14 cellular contexts compared by ENCODE assay signal in genomic region chr22:41873391-41873790, GRCh38. TPM values are rescaled to one million over a fixed set of nuclear protein-coding genes. Genes with fewer than 3 reads are reported as not detected.
DNase-seq lines count a peak whose midpoint lies in the region; ATAC-seq lines count a peak whose summit lies in the region.
"Had no signal": no experiment of that assay in that cellular context is flagged by ENCODE, and none has a peak within 500 bp of the region (broad histone marks: within the 10 kb centered on the region; RNA-seq: fewer than 3 reads in every experiment).

No MANE protein-coding gene starts in this region.

- H3K4me1 Mint-ChIP-seq in activated T-cell treated with anti-CD3 and anti-CD28 coated beads, Interleukin-2, amount 50 U/mL, for 72 hours (ENCODE audit: low read depth): peaks cover 82% of the 10 kb centered on the region
- peaks cover 74% of the 10 kb centered on the region for H3K4me1 Mint-ChIP-seq in stimulated activated naive CD8-positive, alpha-beta T cell treated with anti-CD3 and anti-CD28 coated beads, Interleukin-15, Interleukin-2, amounts not matched to agents 100 ng/mL and 50 ng/mL, for 24 hours (ENCODE audit: low read depth)

- peaks cover 15 to 52% of the 10 kb centered on the region in 2 donors for H3K36me3 Mint-ChIP-seq in activated T-cell treated with anti-CD3 and anti-CD28 coated beads, Interleukin-2, amount 50 U/mL, for 72 hours (ENCODE audit: insufficient read depth in 2 of 2)
- H3K36me3 Mint-ChIP-seq in stimulated activated naive CD8-positive, alpha-beta T cell treated with anti-CD3 and anti-CD28 coated beads, Interleukin-15, Interleukin-2, amounts not matched to agents 100 ng/mL and 50 ng/mL, for 24 hours (ENCODE audit: low read depth): peaks cover 71% of the 10 kb centered on the region

- H3K27me3 Mint-ChIP-seq in activated T-cell treated with anti-CD3 and anti-CD28 coated beads, Interleukin-2, amount 50 U/mL, for 72 hours (ENCODE audit: low read depth): no peaks in the 10 kb centered on the region
- no peaks in the 10 kb centered on the region for H3K27me3 Mint-ChIP-seq in stimulated activated naive CD8-positive, alpha-beta T cell treated with anti-CD3 and anti-CD28 coated beads, Interleukin-15, Interleukin-2, amounts not matched to agents 100 ng/mL and 50 ng/mL, for 24 hours

- H3K9me3 Mint-ChIP-seq in activated T-cell treated with anti-CD3 and anti-CD28 coated beads, Interleukin-2, amount 50 U/mL, for 72 hours: no peaks in the 10 kb centered on the region
- no peaks in the 10 kb centered on the region for H3K9me3 Mint-ChIP-seq in stimulated activated naive CD8-positive, alpha-beta T cell treated with anti-CD3 and anti-CD28 coated beads, Interleukin-15, Interleukin-2, amounts not matched to agents 100 ng/mL and 50 ng/mL, for 24 hours

- H3K27ac Mint-ChIP-seq in activated T-cell treated with anti-CD3 and anti-CD28 coated beads, Interleukin-2, amount 50 U/mL, for 72 hours: peak overlapping the region; percentile 96
- peak overlapping the region; percentile 96 for H3K27ac Mint-ChIP-seq in stimulated activated naive CD8-positive, alpha-beta T cell treated with anti-CD3 and anti-CD28 coated beads, Interleukin-15, Interleukin-2, amounts not matched to agents 100 ng/mL and 50 ng/mL, for 24 hours

- ATAC-seq in Right ventricle myocardium inferior (peak; percentile 31), right cardiac atrium (peak in 1 of 2 donors; percentile 25), HG03571 (IDR thresholded peaks at IDR 0.05; ENCODE audit: unreplicated experiment) (no peak), HG02884 (IDR thresholded peaks at IDR 0.05; ENCODE audit: unreplicated experiment) (no peak), GM21367 (IDR thresholded peaks at IDR 0.05; ENCODE audit: unreplicated experiment) (no peak)
- peak; percentile 91 to 94 for ATAC-seq in activated T-cell treated with anti-CD3 and anti-CD28 coated beads, Interleukin-2, amount 50 U/mL, for 72 hours (replicated peaks in 1 of 2)

- no peak for DNase-seq in Right ventricle myocardium inferior (ENCODE audit: missing footprints)
- no peak for DNase-seq in cardiac septum (ENCODE audit: low spot score)
- DNase-seq in activated T-cell treated with anti-CD3 and anti-CD28 coated beads, Interleukin-2, amount 50 U/mL, for 72 hours: peak; percentile 60 to 72
- no peak for DNase-seq in right cardiac atrium
- DNase-seq: erythroblast, midbrain had no signal

- no peaks in the 10 kb centered on the region for H3K27me3 ChIP-seq in right cardiac atrium (ENCODE audit: control insufficient read depth, insufficient read depth)
- H3K27me3 ChIP-seq: cardiac muscle cell had no signal

- WGBS in right cardiac atrium: 62% methylated on average over 5 of the region's 5 CpGs

- H3K4me1 ChIP-seq in right cardiac atrium (ENCODE audit: control insufficient read depth, insufficient read depth, low read length): no peaks in the 10 kb centered on the region

- H3K4me3 Mint-ChIP-seq in activated T-cell treated with anti-CD3 and anti-CD28 coated beads, Interleukin-2, amount 50 U/mL, for 72 hours: peak overlapping the region; percentile 69 to 83
- peak overlapping the region; percentile 66 for H3K4me3 Mint-ChIP-seq in stimulated activated naive CD8-positive, alpha-beta T cell treated with anti-CD3 and anti-CD28 coated beads, Interleukin-15, Interleukin-2, amounts not matched to agents 100 ng/mL and 50 ng/mL, for 24 hours

- H3K27ac ChIP-seq in right cardiac atrium (ENCODE audit: low read length): peak overlapping the region; percentile 36
- H3K27ac ChIP-seq: cardiac muscle cell had no signal

- no peak overlapping the region for H3K4me3 ChIP-seq in right cardiac atrium (ENCODE audit: low read length)
- H3K4me3 ChIP-seq: cardiac muscle cell had no signal

- no peaks in the 10 kb centered on the region for H3K9me3 ChIP-seq in right cardiac atrium (ENCODE audit: control insufficient read depth, low read length)

- intact Hi-C loops in Right ventricle myocardium inferior (cut with DNase I) (loop anchor here (5.0 kb wide), 1 partner anchor 41 kb away; the partner anchor contains the start of gene SREBF2), cardiac septum (cut with DNase I) (no loop called here), right cardiac atrium (cut with DNase I) (no loop called here)

RNA-seq across cellular contexts. Expression of gene SREBF2, which starts 40.5 kb away (rescaled TPM):
- 75.5 TPM for total RNA-seq in Right ventricle myocardium inferior
- 105 TPM for total RNA-seq in cardiac septum
- total RNA-seq in activated T-cell treated with anti-CD3 and anti-CD28 coated beads, Interleukin-2, amount 50 U/mL, for 72 hours: 100 to 1,000 TPM; 127 to 131 TPM
- 100 to 1,000 TPM in 2 of 4 donors, 10 to 100 TPM in 2; 77.8 to 119 (median 106) TPM for total RNA-seq in right cardiac atrium
- 71.2 TPM for polyA plus RNA-seq in right cardiac atrium

RNA-seq across cellular contexts. Expression of gene SHISA8, which starts 41.5 kb away (rescaled TPM):
- total RNA-seq in Right ventricle myocardium inferior (6.8 TPM), cardiac septum (not detected), right cardiac atrium (1 to 10 TPM; 1.1 to 8.5 (median 2.6) TPM)
- total RNA-seq in activated T-cell treated with anti-CD3 and anti-CD28 coated beads, Interleukin-2, amount 50 U/mL, for 72 hours: 1 to 10 TPM; 2.0 to 3.2 TPM
- 0.95 TPM for polyA plus RNA-seq in right cardiac atrium
- total RNA-seq: cardiac muscle cell, Daoy, pulmonary artery endothelial cell, ureter had no signal
- polyA plus RNA-seq: cardiac muscle cell had no signal

RNA-seq across cellular contexts. Expression of gene TNFRSF13C, which starts 53.2 kb away (rescaled TPM):
- total RNA-seq in Right ventricle myocardium inferior: 1.2 TPM
- 0.08 TPM for total RNA-seq in cardiac septum
- 1 to 10 TPM; 6.1 to 7.3 TPM for total RNA-seq in activated T-cell treated with anti-CD3 and anti-CD28 coated beads, Interleukin-2, amount 50 U/mL, for 72 hours
- total RNA-seq in right cardiac atrium: under 1 TPM; 0.19 to 0.96 (median 0.55) TPM
- polyA plus RNA-seq in right cardiac atrium: 0.41 TPM

Comparison
In these comparisons a context has a peak if more than half of its experiments do, and no peak if none do; other contexts are left out.
1. ATAC-seq: peak in Right ventricle myocardium inferior (single experiment) and activated T-cell treated with anti-CD3 and anti-CD28 coated beads, Interleukin-2, amount 50 U/mL, for 72 hours (2 of 2); none in HG03571 (single experiment), HG02884 (single experiment) and GM21367 (single experiment).
2. DNase-seq: peak in activated T-cell treated with anti-CD3 and anti-CD28 coated beads, Interleukin-2, amount 50 U/mL, for 72 hours (2 of 2); none in Right ventricle myocardium inferior (single experiment), cardiac septum (single experiment) and right cardiac atrium (0 of 3).